Comparison of ENCODE assay signal across 13 cellular contexts in the genomic region with DNA sequence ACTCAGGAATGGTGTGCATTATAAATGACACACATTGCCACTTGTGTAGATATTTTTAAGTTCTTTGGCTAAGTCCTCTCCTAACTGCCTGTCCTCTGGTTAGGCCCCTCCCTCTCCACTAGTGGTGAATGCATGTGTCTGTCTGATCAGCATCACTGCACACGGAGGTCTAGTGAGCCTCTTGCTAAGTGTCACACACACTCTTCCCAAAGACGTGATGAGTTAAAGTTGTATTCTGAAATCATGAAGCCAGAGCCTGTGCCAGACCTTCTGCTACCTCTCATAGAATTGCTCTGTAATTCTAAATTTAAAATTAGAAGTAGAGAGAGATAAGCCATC. TPM values are rescaled to one million over a fixed set of nuclear protein-coding genes. Genes with fewer than 3 reads are reported as not detected.
A peak's percentile ranks its signal among the peaks of the same experiment; 100 is the strongest.
DNase-seq lines count a peak whose midpoint lies in the region; ATAC-seq, FAIRE-seq and TF ChIP-seq lines count a peak whose summit lies in the region.
"Had no signal": no experiment of that assay in that cellular context is flagged by ENCODE, and none has a peak within 500 bp of the region (broad histone marks: within the 10 kb centered on the region; RNA-seq: fewer than 3 reads in every experiment).

No MANE protein-coding gene starts in this region.

- FAIRE-seq in small intestine (lab: Jason Lieb, UNC), result no peak
- FAIRE-seq: islet of Langerhans had no signal

- no peaks in the 10 kb centered on the region for H3K4me1 ChIP-seq in small intestine (ENCODE audit: control insufficient read depth in 2 of 2, insufficient read depth in 1 of 2, low read depth in 1 of 2, low read length in 1 of 2)

- TF ChIP-seq CTCF in GM12865 (IDR thresholded peaks at IDR 0.05; ENCODE audit: insufficient read depth, low read depth, low read length, missing control alignments) (no peak), endothelial cell (IDR thresholded peaks at IDR 0.05; ENCODE audit: unreplicated experiment) (no peak)

- no peaks in the 10 kb centered on the region for H3K9me3 ChIP-seq in small intestine (ENCODE audit: control insufficient read depth, low read depth)

- 73 to 87% (median 79%) methylated on average over 2 of the region's 2 CpGs for WGBS in small intestine, 3 donors

- peak; percentile 91 for ATAC-seq in GM19397 (IDR thresholded peaks at IDR 0.05; ENCODE audit: unreplicated experiment)
- ATAC-seq in HG03045 (IDR thresholded peaks at IDR 0.05; ENCODE audit: unreplicated experiment), result peak; percentile 77
- ATAC-seq: activated T-cell treated with anti-CD3 and anti-CD28 coated beads, Interleukin-2, amount 50 U/mL, for 4 hours had no signal

- peak overlapping the region; percentile 36 for H3K4me3 ChIP-seq in GM12865 (ENCODE audit: low read depth, low read length)
- H3K4me3 ChIP-seq in small intestine (ENCODE audit: low read depth in 1 of 2, low read length in 2 of 2), result no peak overlapping the region

- H3K36me3 ChIP-seq in small intestine (ENCODE audit: control insufficient read depth in 2 of 2, insufficient read depth in 2 of 2, low read length in 2 of 2), result peaks cover 4 to 5% of the 10 kb centered on the region in 2 donors

- DNase-seq in GM12865 (ENCODE audit: low read depth), result peak; percentile 79
- no peak for DNase-seq in endothelial cell (ENCODE audit: low spot score)
- DNase-seq in activated CD4-positive, alpha-beta memory T cell treated with anti-CD3 and anti-CD28 coated beads, Interleukin-2, amount 10 ng/mL, durations not matched to agents 7 days and 5 days, result no peak
- DNase-seq in GDM1 (lab: John Stamatoyannopoulos, UW), result no peak
- no peak for DNase-seq in NCI-H510A treated with DMSO at 0.1 percent for 48 hours (lab: John Stamatoyannopoulos, UW)
- DNase-seq in small intestine, result no peak
- DNase-seq: activated T-cell treated with anti-CD3 and anti-CD28 coated beads, Interleukin-2, amount 50 U/mL, for 4 hours; CD4-positive, alpha-beta memory T cell; HCEC 1CT; NCI-H1694 treated with DMSO at 0.1 percent for 48 hours had no signal

- H3K27me3 ChIP-seq in small intestine (ENCODE audit: control insufficient read depth in 2 of 2, insufficient read depth in 2 of 2, low read length in 2 of 2), result no peaks in the 10 kb centered on the region

- peaks cover 5% of the 10 kb centered on the region for H3K27me3 Mint-ChIP-seq in endothelial cell (ENCODE audit: unreplicated experiment)
- H3K27me3 Mint-ChIP-seq in activated CD4-positive, alpha-beta memory T cell treated with anti-CD3 and anti-CD28 coated beads, Interleukin-2, amount 10 ng/mL, durations not matched to agents 7 days and 5 days, result no peaks in the 10 kb centered on the region
- H3K27me3 Mint-ChIP-seq: CD4-positive, alpha-beta memory T cell had no signal

- CTCF ChIA-PET in activated CD4-positive, alpha-beta memory T cell treated with anti-CD3 and anti-CD28 coated beads, Interleukin-2, amount 10 ng/mL, durations not matched to agents 7 days and 5 days (lab: Charles Lee), result interaction anchor here (9.0 kb wide), 1 partner anchor 20 kb away, joined by 71 read pairs; no protein-coding TSS in a partner anchor

- H3K4me3 Mint-ChIP-seq in endothelial cell (ENCODE audit: unreplicated experiment), result peak overlapping the region; percentile 70
- no peak overlapping the region for H3K4me3 Mint-ChIP-seq in activated CD4-positive, alpha-beta memory T cell treated with anti-CD3 and anti-CD28 coated beads, Interleukin-2, amount 10 ng/mL, durations not matched to agents 7 days and 5 days
- H3K4me3 Mint-ChIP-seq: activated T-cell treated with anti-CD3 and anti-CD28 coated beads, Interleukin-2, amount 50 U/mL, for 4 hours; CD4-positive, alpha-beta memory T cell had no signal

- H3K27ac ChIP-seq in small intestine (ENCODE audit: low read depth in 1 of 2, low read length in 1 of 2), result no peak overlapping the region

- no peak overlapping the region for H3K27ac Mint-ChIP-seq in endothelial cell (ENCODE audit: unreplicated experiment)
- no peak overlapping the region for H3K27ac Mint-ChIP-seq in activated CD4-positive, alpha-beta memory T cell treated with anti-CD3 and anti-CD28 coated beads, Interleukin-2, amount 10 ng/mL, durations not matched to agents 7 days and 5 days

- no peaks in the 10 kb centered on the region for H3K9me3 Mint-ChIP-seq in endothelial cell (ENCODE audit: unreplicated experiment)
- H3K9me3 Mint-ChIP-seq in activated CD4-positive, alpha-beta memory T cell treated with anti-CD3 and anti-CD28 coated beads, Interleukin-2, amount 10 ng/mL, durations not matched to agents 7 days and 5 days, result no peaks in the 10 kb centered on the region
- H3K9me3 Mint-ChIP-seq: activated T-cell treated with anti-CD3 and anti-CD28 coated beads, Interleukin-2, amount 50 U/mL, for 4 hours; CD4-positive, alpha-beta memory T cell had no signal

- POLR2A ChIA-PET in activated CD4-positive, alpha-beta memory T cell treated with anti-CD3 and anti-CD28 coated beads, Interleukin-2, amount 10 ng/mL, durations not matched to agents 7 days and 5 days (lab: Charles Lee), result interaction anchor here (1.4 kb wide), 1 partner anchor 19 kb away, joined by 4 read pairs; no protein-coding TSS in a partner anchor

- H3K36me3 Mint-ChIP-seq in endothelial cell (ENCODE audit: low read depth, unreplicated experiment), result peaks cover 73% of the 10 kb centered on the region
- H3K36me3 Mint-ChIP-seq in activated CD4-positive, alpha-beta memory T cell treated with anti-CD3 and anti-CD28 coated beads, Interleukin-2, amount 10 ng/mL, durations not matched to agents 7 days and 5 days (ENCODE audit: low read depth), result peaks cover 73% of the 10 kb centered on the region

- peaks cover 11% of the 10 kb centered on the region for H3K4me1 Mint-ChIP-seq in endothelial cell (ENCODE audit: unreplicated experiment)
- H3K4me1 Mint-ChIP-seq in activated CD4-positive, alpha-beta memory T cell treated with anti-CD3 and anti-CD28 coated beads, Interleukin-2, amount 10 ng/mL, durations not matched to agents 7 days and 5 days, result peaks cover 50% of the 10 kb centered on the region

RNA-seq across cellular contexts. Expression of a gene that starts 41.3 kb away (rescaled TPM):
- total RNA-seq in endothelial cell (ENCODE audit: unreplicated experiment), result 367 TPM
- 10 to 100 TPM; 59.2 to 59.3 TPM for total RNA-seq in activated CD4-positive, alpha-beta memory T cell treated with anti-CD3 and anti-CD28 coated beads, Interleukin-2, amount 10 ng/mL, durations not matched to agents 7 days and 5 days
- polyA plus RNA-seq in small intestine, result 10 to 100 TPM; 61.8 to 75.7 (median 74.9) TPM

RNA-seq across cellular contexts. Expression of a gene that starts 52.0 kb away (rescaled TPM):
- total RNA-seq in endothelial cell (ENCODE audit: unreplicated experiment), result 4.7 TPM
- not detected for total RNA-seq in activated CD4-positive, alpha-beta memory T cell treated with anti-CD3 and anti-CD28 coated beads, Interleukin-2, amount 10 ng/mL, durations not matched to agents 7 days and 5 days
- 1 to 10 TPM in 1 of 3 donors, under 1 TPM in 1, not detected in 1; 0.27 to 3.2 TPM for polyA plus RNA-seq in small intestine
- total RNA-seq: CD4-positive, alpha-beta memory T cell had no signal
- polyA plus RNA-seq: CD4-positive, alpha-beta memory T cell had no signal
